10 cellular contexts compared by ENCODE assay signal in the genomic region with DNA sequence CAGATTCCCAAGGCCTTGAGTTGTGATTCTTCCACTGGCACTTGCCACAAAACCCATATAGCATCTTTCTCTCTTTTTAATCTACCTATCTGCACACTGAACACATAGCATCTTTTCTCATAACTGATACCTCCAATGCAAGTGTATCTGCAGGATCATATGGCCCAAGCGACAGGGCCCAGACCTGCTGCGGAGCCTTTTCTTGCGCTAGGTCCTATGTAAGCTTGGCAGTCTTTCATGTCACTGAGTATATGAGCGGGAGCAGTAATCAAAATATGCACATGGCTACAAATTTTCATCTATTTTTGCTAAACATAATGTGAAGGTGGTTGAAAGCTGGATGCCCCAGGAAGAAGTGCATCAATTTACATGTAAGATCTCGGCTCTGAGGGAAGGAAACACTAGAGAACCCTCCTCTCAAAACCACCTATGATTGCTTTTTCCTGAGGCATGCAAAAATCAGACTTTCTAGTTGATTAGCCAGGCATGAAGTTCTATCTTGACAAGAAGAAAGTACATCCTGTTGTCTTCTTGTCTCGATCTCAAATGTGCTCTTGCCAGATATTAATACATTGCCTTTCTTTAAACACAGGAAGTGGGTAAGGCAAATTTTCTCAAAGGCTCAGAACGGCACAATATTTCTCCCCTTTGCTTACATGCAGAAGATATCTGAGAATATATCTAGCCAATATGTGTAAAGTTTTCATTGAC. TPM values are rescaled to one million over a fixed set of nuclear protein-coding genes. Genes with fewer than 3 reads are reported as not detected.
DNase-seq lines count a peak whose midpoint lies in the region; ATAC-seq and TF ChIP-seq lines count a peak whose summit lies in the region.
"Had no signal": no experiment of that assay in that cellular context is flagged by ENCODE, and none has a peak within 500 bp of the region (broad histone marks: within the 10 kb centered on the region; RNA-seq: fewer than 3 reads in every experiment).

No MANE protein-coding gene starts in this region.

- H3K9me3 ChIP-seq in CD8-positive, alpha-beta T cell (ENCODE audit: low read length), result no peaks in the 10 kb centered on the region
- H3K9me3 ChIP-seq: ascending aorta had no signal

- no peak for TF ChIP-seq CTCF in CD8-positive, alpha-beta T cell (IDR thresholded peaks at IDR 0.05)

- H3K27me3 ChIP-seq in CD8-positive, alpha-beta T cell (ENCODE audit: insufficient read depth, low read length), result no peaks in the 10 kb centered on the region
- H3K27me3 ChIP-seq: ascending aorta had no signal

- TF ChIP-seq POLR2A in erythroblast (IDR thresholded peaks at IDR 0.05; ENCODE audit: low read length), result no peak

- peak in 1 of 7 experiments; percentile 27 for DNase-seq in CD8-positive, alpha-beta T cell
- no peak for DNase-seq in activated naive CD4-positive, alpha-beta T cell treated with anti-CD3 and anti-CD28 coated beads, Interleukin-2, amount 50 U/mL, for 72 hours (ENCODE audit: low spot score in 2 of 2)
- DNase-seq in C1 segment of cervical spinal cord (lab: John Stamatoyannopoulos, UW) (no peak), erythroblast (lab: John Stamatoyannopoulos, UW) (no peak), retina (no peak)
- DNase-seq in stimulated activated CD4-positive, alpha-beta T cell treated with anti-CD3 and anti-CD28 coated beads, Interleukin-1b, Interleukin-23, amount 100 ng/mL, for 48 hours, result no peak
- DNase-seq: NCI-H510A had no signal

- H3K36me3 ChIP-seq in CD8-positive, alpha-beta T cell (ENCODE audit: insufficient read depth, low read length), result no peaks in the 10 kb centered on the region
- H3K36me3 ChIP-seq: ascending aorta had no signal

- H3K27ac ChIP-seq in CD8-positive, alpha-beta T cell (ENCODE audit: low read depth, low read length), result peak overlapping the region; percentile 52
- H3K27ac ChIP-seq: ascending aorta had no signal

- CTCF ChIA-PET in CD8-positive, alpha-beta T cell (lab: Charles Lee), result interaction anchor here (0.6 to 8.5 kb wide), 7 partner anchors 9 to 79 kb away, joined by 3 to 71 read pairs (median 15); a partner anchor contains a TSS

- peaks cover 58% of the 10 kb centered on the region for H3K4me1 ChIP-seq in CD8-positive, alpha-beta T cell (ENCODE audit: insufficient read depth, low read length)
- H3K4me1 ChIP-seq: ascending aorta had no signal

- H3K4me1 Mint-ChIP-seq in CD8-positive, alpha-beta T cell (ENCODE audit: low read depth), result peaks cover 70% of the 10 kb centered on the region

- POLR2A ChIA-PET in CD8-positive, alpha-beta T cell (lab: Charles Lee), result interaction anchor here (0.5 to 4.3 kb wide), 7 partner anchors 12 to 118 kb away, joined by 3 to 58 read pairs (median 3); a partner anchor contains a TSS

- no peaks in the 10 kb centered on the region for H3K27me3 Mint-ChIP-seq in CD8-positive, alpha-beta T cell (ENCODE audit: low read depth)

- no peaks in the 10 kb centered on the region for H3K36me3 Mint-ChIP-seq in CD8-positive, alpha-beta T cell
- H3K36me3 Mint-ChIP-seq in activated naive CD4-positive, alpha-beta T cell treated with anti-CD3 and anti-CD28 coated beads, Interleukin-2, amount 50 U/mL, for 72 hours, result peaks cover 0 to 15% of the 10 kb centered on the region in 2 donors

- ATAC-seq in CD8-positive, alpha-beta T cell, result peak; percentile 86
- ATAC-seq in GM19324 (IDR thresholded peaks at IDR 0.05; ENCODE audit: low FRiP score, unreplicated experiment) (peak; percentile 92), HG03095 (IDR thresholded peaks at IDR 0.05; ENCODE audit: unreplicated experiment) (peak; percentile 94)
- ATAC-seq in activated naive CD4-positive, alpha-beta T cell treated with anti-CD3 and anti-CD28 coated beads, Interleukin-2, amount 50 U/mL, for 72 hours, result peak; percentile 39 to 74

- peak overlapping the region; percentile 96 for H3K27ac Mint-ChIP-seq in CD8-positive, alpha-beta T cell
- peak overlapping the region; percentile 71 to 82 for H3K27ac Mint-ChIP-seq in activated naive CD4-positive, alpha-beta T cell treated with anti-CD3 and anti-CD28 coated beads, Interleukin-2, amount 50 U/mL, for 72 hours

- H3K4me3 Mint-ChIP-seq in CD8-positive, alpha-beta T cell, result peak overlapping the region; percentile 53

- intact Hi-C loops in CD8-positive, alpha-beta T cell (cut with DNase I, micrococcal nuclease), result loop anchor here in 1 of 2 experiments (1.0 to 2.0 kb wide), 2 partner anchors 12 to 18 kb away; no protein-coding TSS in a partner anchor

- no peaks in the 10 kb centered on the region for H3K9me3 Mint-ChIP-seq in CD8-positive, alpha-beta T cell
- H3K9me3 Mint-ChIP-seq in activated naive CD4-positive, alpha-beta T cell treated with anti-CD3 and anti-CD28 coated beads, Interleukin-2, amount 50 U/mL, for 72 hours, result peaks cover 8 to 19% of the 10 kb centered on the region in 2 donors

- H3K4me3 ChIP-seq in CD8-positive, alpha-beta T cell (ENCODE audit: low read depth, low read length), result peak overlapping the region; percentile 17
- H3K4me3 ChIP-seq: ascending aorta had no signal

RNA-seq across cellular contexts. Expression of a gene that starts 26.9 kb away (rescaled TPM):
- total RNA-seq in CD8-positive, alpha-beta T cell, result 100 to 1,000 TPM; 286 to 313 TPM
- 10 to 100 TPM; 48.8 to 66.5 TPM for total RNA-seq in activated naive CD4-positive, alpha-beta T cell treated with anti-CD3 and anti-CD28 coated beads, Interleukin-2, amount 50 U/mL, for 72 hours

Comparison
In these comparisons a context has a peak if more than half of its experiments do, and no peak if none do; other contexts are left out.
1. RNA of a gene that starts 26.9 kb away (total RNA-seq): 286 to 313 TPM in CD8-positive, alpha-beta T cell; 48.8 to 66.5 TPM in activated naive CD4-positive, alpha-beta T cell treated with anti-CD3 and anti-CD28 coated beads, Interleukin-2, amount 50 U/mL, for 72 hours; every median in the first group is over 4 times any median in the second.
2. Peak in every context shown above with its lines, with median percentiles within 50 percentile points of each other: ATAC-seq.